20 cellular contexts compared by ENCODE assay signal in genomic region chr16:84448444-84448843, GRCh38. TPM values are rescaled to one million over a fixed set of nuclear protein-coding genes. Genes with fewer than 3 reads are reported as not detected.
A peak's percentile ranks its signal among the peaks of the same experiment; 100 is the strongest.
DNase-seq lines count a peak whose midpoint lies in the region; ATAC-seq and TF ChIP-seq lines count a peak whose summit lies in the region.
"Had no signal": no experiment of that assay in that cellular context is flagged by ENCODE, and none has a peak within 500 bp of the region (broad histone marks: within the 10 kb centered on the region; RNA-seq: fewer than 3 reads in every experiment).

No MANE protein-coding gene starts in this region.

- no peaks in the 10 kb centered on the region for H3K9me3 ChIP-seq in endodermal cell (ENCODE audit: control insufficient read depth, low read length)
- no peaks in the 10 kb centered on the region for H3K9me3 ChIP-seq in upper lobe of right lung

- no peaks in the 10 kb centered on the region for H3K27me3 ChIP-seq in endodermal cell (ENCODE audit: control insufficient read depth, insufficient read depth, low read length, poor library complexity, severe bottlenecking)
- no peaks in the 10 kb centered on the region for H3K27me3 ChIP-seq in upper lobe of right lung

- H3K36me3 ChIP-seq in endodermal cell (ENCODE audit: control insufficient read depth, insufficient read depth, low read length) (no peaks in the 10 kb centered on the region), upper lobe of right lung (no peaks in the 10 kb centered on the region)

- H3K9ac ChIP-seq in endodermal cell (ENCODE audit: extremely low read depth, low read length, poor library complexity, severe bottlenecking), result no peak overlapping the region
- H3K9ac ChIP-seq: KMS-11 had no signal

- H3K4me1 Mint-ChIP-seq in endodermal cell, result peaks cover 16% of the 10 kb centered on the region
- H3K4me1 Mint-ChIP-seq: B cell; CD4-positive, CD25-positive, alpha-beta regulatory T cell had no signal

- H3K4me3 ChIP-seq in endodermal cell (ENCODE audit: low read length) (no peak overlapping the region), upper lobe of right lung (no peak overlapping the region)

- H3K9me3 Mint-ChIP-seq in endodermal cell, result no peaks in the 10 kb centered on the region

- H3K4me1 ChIP-seq in endodermal cell (ENCODE audit: control insufficient read depth, insufficient read depth, low read length), result peaks cover 4% of the 10 kb centered on the region
- H3K4me1 ChIP-seq in upper lobe of right lung, result no peaks in the 10 kb centered on the region

- intact Hi-C loops in cardiac septum (cut with DNase I), result no loop called here
- intact Hi-C loops in Right ventricle myocardium inferior (cut with DNase I), result no loop called here
- intact Hi-C loops in upper lobe of right lung (cut with DNase I), result no loop called here

- DNase-seq in cardiac septum (ENCODE audit: low spot score) (peak; percentile 24), Right ventricle myocardium inferior (ENCODE audit: missing footprints) (no peak), endodermal cell (peak; percentile 30), omental fat pad (ENCODE audit: low spot score) (peak; percentile 12), upper lobe of right lung (peak; percentile 21), GOT3 (lab: John Stamatoyannopoulos, UW) (no peak)
- DNase-seq: CD4-positive, CD25-positive, alpha-beta regulatory T cell; EL; GF-D8; NCI-H1105; NCI-H146; NCI-H2029; NCI-H2227 treated with DMSO at 0.1 percent for 48 hours; NCI-H510A treated with DMSO at 0.1 percent for 48 hours; NCI-H774; NK-92 treated with Interleukin-12 subunit alpha and Interleukin-12 subunit beta, amount 100 ng/mL, for 24 hours had no signal

- no peak overlapping the region for H3K4me3 Mint-ChIP-seq in endodermal cell
- H3K4me3 Mint-ChIP-seq: B cell; CD4-positive, CD25-positive, alpha-beta regulatory T cell had no signal

- H3K27ac ChIP-seq in endodermal cell (ENCODE audit: low read depth, low read length) (no peak overlapping the region), upper lobe of right lung (no peak overlapping the region)
- H3K27ac ChIP-seq: KMS-11 had no signal

- 93 to 96% methylated on average over 10 of the region's 10 CpGs for WGBS in endodermal cell (ENCODE audit: insufficient coverage in 1 of 2, insufficient read length in 1 of 2), 2 experiments

- no peaks in the 10 kb centered on the region for H3K36me3 Mint-ChIP-seq in endodermal cell (ENCODE audit: low read depth)
- H3K36me3 Mint-ChIP-seq: CD4-positive, CD25-positive, alpha-beta regulatory T cell had no signal

- no peak for TF ChIP-seq CTCF in endodermal cell (conservative IDR thresholded peaks at IDR 0.05)
- no peak for TF ChIP-seq CTCF in omental fat pad (IDR thresholded peaks at IDR 0.05)
- no peak for TF ChIP-seq CTCF in upper lobe of right lung (IDR thresholded peaks at IDR 0.05)

- ATAC-seq in Right ventricle myocardium inferior, result no peak
- ATAC-seq in omental fat pad (ENCODE audit: low FRiP score), result no peak
- ATAC-seq in upper lobe of right lung, result no peak
- no peak for ATAC-seq in GM21786 (IDR thresholded peaks at IDR 0.05; ENCODE audit: unreplicated experiment)
- ATAC-seq: Panc1 had no signal

- no peaks in the 10 kb centered on the region for H3K27me3 Mint-ChIP-seq in endodermal cell (ENCODE audit: insufficient read depth)

- no peak overlapping the region for H3K27ac Mint-ChIP-seq in endodermal cell
- H3K27ac Mint-ChIP-seq: B cell; CD4-positive, CD25-positive, alpha-beta regulatory T cell had no signal

RNA-seq across cellular contexts. Expression of gene MEAK7, which starts 56.0 kb away (rescaled TPM):
- total RNA-seq in cardiac septum (8.5 TPM), Right ventricle myocardium inferior (7.4 TPM), endodermal cell (10 to 100 TPM; 30.3 to 34.9 TPM), omental fat pad (1 to 10 TPM; 6.4 to 9.1 (median 8.4) TPM), upper lobe of right lung (10.8 TPM)
- 16.1 TPM for polyA plus RNA-seq in endodermal cell (2013, experiment 1 of 2)
- 12.1 TPM for polyA plus RNA-seq in endodermal cell (2013, experiment 2 of 2)

Comparison
In these comparisons a context has a peak if more than half of its experiments do, and no peak if none do; other contexts are left out.
1. DNase-seq: peak in cardiac septum (single experiment), endodermal cell (single experiment), omental fat pad (single experiment) and upper lobe of right lung (single experiment); none in Right ventricle myocardium inferior (single experiment) and GOT3 (single experiment).